ENCODE assay signal across 20 cellular contexts in genomic region chr5:107935641-107936040, GRCh38.
"Had no signal": no experiment of that assay in that cellular context is flagged by ENCODE, and none has a peak within 500 bp of the region (broad histone marks: within the 10 kb centered on the region; RNA-seq: fewer than 3 reads in every experiment).

No MANE protein-coding gene starts in this region.

- H3K36me3 ChIP-seq: esophagus muscularis mucosa, spleen had no signal

- H3K27ac Mint-ChIP-seq: activated naive CD4-positive, alpha-beta T cell treated with anti-CD3 and anti-CD28 coated beads, Interleukin-2, amount 50 U/mL, for 24 hours; activated T-cell treated with anti-CD3 and anti-CD28 coated beads, Interleukin-2, amount 50 U/mL, for 72 hours; naive thymus-derived CD8-positive, alpha-beta T cell; stimulated activated memory B cell treated with anti-CD40 and anti-IgM and Interleukin-4, amounts not matched to agents 10 μg/mL and 1 μg/mL and 100 μg/mL, for 72 hours; type B pancreatic cell had no signal

- H3K4me1 ChIP-seq: spleen, testis had no signal

- H3K4me3 ChIP-seq: esophagus muscularis mucosa, hepatocyte, spleen, testis had no signal

- H3K4me2 ChIP-seq: hepatocyte had no signal

- ATAC-seq: activated T-cell treated with anti-CD3 and anti-CD28 coated beads, Interleukin-2, amount 50 U/mL, for 72 hours; left cardiac atrium; naive thymus-derived CD8-positive, alpha-beta T cell; stimulated activated memory B cell treated with anti-CD40 and anti-IgM and Interleukin-4, amounts not matched to agents 10 μg/mL and 1 μg/mL and 100 μg/mL, for 72 hours had no signal

- FAIRE-seq: astrocyte, bronchial epithelial cell, endothelial cell of umbilical vein had no signal

- H3K36me3 Mint-ChIP-seq: type B pancreatic cell had no signal

- H3K4me1 Mint-ChIP-seq: activated naive CD4-positive, alpha-beta T cell treated with anti-CD3 and anti-CD28 coated beads, Interleukin-2, amount 50 U/mL, for 24 hours; stimulated activated memory B cell treated with anti-CD40 and anti-IgM and Interleukin-4, amounts not matched to agents 10 μg/mL and 1 μg/mL and 100 μg/mL, for 72 hours had no signal

- H3K27ac ChIP-seq: esophagus muscularis mucosa, hepatocyte, spleen, testis, VCaP had no signal

- DNase-seq: activated CD4-positive, alpha-beta T cell treated with anti-CD3 and anti-CD28 coated beads, Interleukin-2, amount 50 U/mL, for 4 hours; activated CD4-positive, CD25-positive, alpha-beta regulatory T cell treated with anti-CD3 and anti-CD28 coated beads, Interleukin-2, amount 50 U/mL, for 72 hours; activated effector memory CD4-positive, alpha-beta T cell treated with anti-CD3 and anti-CD28 coated beads, Interleukin-2, amount 50 U/mL, for 16 hours; activated T-cell treated with anti-CD3 and anti-CD28 coated beads, Interleukin-2, amount 50 U/mL, for 72 hours; effector CD4-positive, alpha-beta T cell; left cardiac atrium; naive thymus-derived CD8-positive, alpha-beta T cell; nucleus accumbens; spleen; stimulated activated CD4-positive, alpha-beta T cell treated with anti-CD3 and anti-CD28 coated beads, Interleukin-4, amount 100 ng/mL, for 4 hours; testis had no signal

- H3K27me3 Mint-ChIP-seq: activated naive CD4-positive, alpha-beta T cell treated with anti-CD3 and anti-CD28 coated beads, Interleukin-2, amount 50 U/mL, for 24 hours; naive thymus-derived CD8-positive, alpha-beta T cell; stimulated activated memory B cell treated with anti-CD40 and anti-IgM and Interleukin-4, amounts not matched to agents 10 μg/mL and 1 μg/mL and 100 μg/mL, for 72 hours; type B pancreatic cell had no signal

- H2AFZ ChIP-seq: hepatocyte had no signal

- H3K27me3 ChIP-seq: esophagus muscularis mucosa, hepatocyte, spleen, testis had no signal

- H3K4me3 Mint-ChIP-seq: activated naive CD4-positive, alpha-beta T cell treated with anti-CD3 and anti-CD28 coated beads, Interleukin-2, amount 50 U/mL, for 24 hours; activated T-cell treated with anti-CD3 and anti-CD28 coated beads, Interleukin-2, amount 50 U/mL, for 72 hours; naive thymus-derived CD8-positive, alpha-beta T cell; stimulated activated memory B cell treated with anti-CD40 and anti-IgM and Interleukin-4, amounts not matched to agents 10 μg/mL and 1 μg/mL and 100 μg/mL, for 72 hours; type B pancreatic cell had no signal

- H3K9me3 Mint-ChIP-seq: activated naive CD4-positive, alpha-beta T cell treated with anti-CD3 and anti-CD28 coated beads, Interleukin-2, amount 50 U/mL, for 24 hours; activated T-cell treated with anti-CD3 and anti-CD28 coated beads, Interleukin-2, amount 50 U/mL, for 72 hours; naive thymus-derived CD8-positive, alpha-beta T cell; stimulated activated memory B cell treated with anti-CD40 and anti-IgM and Interleukin-4, amounts not matched to agents 10 μg/mL and 1 μg/mL and 100 μg/mL, for 72 hours; type B pancreatic cell had no signal

- H3K79me2 ChIP-seq: hepatocyte had no signal
